ENCODE assay signal across 20 cellular contexts in the genomic region with DNA sequence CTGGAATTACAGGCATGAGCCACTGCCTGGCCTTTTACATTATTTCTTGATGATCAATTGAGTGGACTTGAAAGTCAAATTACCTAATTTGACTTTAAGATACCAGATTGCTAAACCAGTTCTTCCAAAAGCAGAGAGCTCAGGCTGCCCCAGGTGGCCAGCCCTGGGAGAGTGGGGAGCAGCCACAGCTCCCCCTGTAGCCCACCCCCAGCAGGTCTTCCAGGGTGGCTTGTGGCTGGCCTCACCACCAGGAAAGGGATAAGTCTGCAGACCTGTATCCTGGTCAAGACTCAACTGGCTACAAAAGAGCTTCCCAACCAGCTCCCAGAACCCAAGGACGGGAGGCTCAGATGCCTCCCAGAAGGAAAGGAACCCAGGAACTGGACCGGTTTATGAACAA.
"Had no signal": no experiment of that assay in that cellular context is flagged by ENCODE, and none has a peak within 500 bp of the region (broad histone marks: within the 10 kb centered on the region; RNA-seq: fewer than 3 reads in every experiment).

No MANE protein-coding gene starts in this region.

- DNase-seq: dorsolateral prefrontal cortex; effector CD4-positive, alpha-beta T cell; heart right ventricle; hippocampal formation; kidney; natural killer cell; stimulated activated CD4-positive, alpha-beta T cell treated with anti-CD3 and anti-CD28 coated beads, Interleukin-12 subunit alpha, Interleukin-12 subunit beta, amount 100 ng/mL, for 4 hours; stimulated activated CD4-positive, alpha-beta T cell treated with anti-CD3 and anti-CD28 coated beads, Interleukin-1b, Interleukin-23, amount 100 ng/mL, for 48 hours; stimulated activated CD4-positive, alpha-beta T cell treated with anti-CD3 and anti-CD28 coated beads, Interleukin-4, amount 100 ng/mL, for 1 hour; stimulated activated CD8-positive, alpha-beta memory T cell treated with anti-CD3 and anti-CD28 coated beads, Interleukin-4, amount 100 ng/mL, for 48 hours; stimulated activated naive CD4-positive, alpha-beta T cell treated with Interleukin-2 at 50 U/mL for 16 hours; stomach; thyroid gland; trophoblast cell had no signal

- H3K4me3 ChIP-seq: dorsolateral prefrontal cortex, heart right ventricle, lung, smooth muscle cell, stomach, thyroid gland, vagina had no signal

- H3K9ac ChIP-seq: parathyroid adenoma had no signal

- H3K27me3 ChIP-seq: dorsolateral prefrontal cortex, heart right ventricle, stomach, thyroid gland, vagina had no signal

- H3K79me2 ChIP-seq: parathyroid adenoma had no signal

- FAIRE-seq: colon, frontal cortex, kidney had no signal

- H3K4me2 ChIP-seq: smooth muscle cell had no signal

- H3K27ac ChIP-seq: dorsolateral prefrontal cortex, heart right ventricle, parathyroid adenoma, stomach, thyroid gland, vagina had no signal

- H2AFZ ChIP-seq: parathyroid adenoma had no signal

- H3K36me3 ChIP-seq: heart right ventricle, stomach, thyroid gland, vagina had no signal

- H3K4me1 ChIP-seq: heart right ventricle, parathyroid adenoma, stomach, thyroid gland, vagina had no signal

- H3K9me3 ChIP-seq: thyroid gland, vagina had no signal
